Comparison of ENCODE assay signal across 12 cellular contexts in the genomic region with DNA sequence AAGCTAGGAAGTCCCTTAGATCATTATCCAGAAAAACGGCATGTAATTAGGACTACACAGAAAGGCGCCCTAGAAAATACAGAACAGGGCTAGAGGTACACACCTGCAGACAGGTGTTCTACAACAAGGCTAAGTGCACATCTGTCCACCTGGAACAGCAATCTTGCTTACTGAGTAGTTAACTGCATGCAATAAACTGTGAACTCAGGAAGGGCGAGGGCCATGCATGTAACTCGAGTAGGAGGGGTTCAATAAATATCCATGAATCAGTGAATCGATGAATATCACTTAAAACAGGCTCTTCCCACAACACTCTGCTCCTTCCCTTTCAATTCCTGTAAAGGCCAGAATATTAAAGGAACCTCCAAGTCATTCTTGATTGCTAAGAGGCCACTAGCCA. TPM values are rescaled to one million over a fixed set of nuclear protein-coding genes. Genes with fewer than 3 reads are reported as not detected.
DNase-seq lines count a peak whose midpoint lies in the region; ATAC-seq and TF ChIP-seq lines count a peak whose summit lies in the region.
"Had no signal": no experiment of that assay in that cellular context is flagged by ENCODE, and none has a peak within 500 bp of the region (broad histone marks: within the 10 kb centered on the region; RNA-seq: fewer than 3 reads in every experiment).

No MANE protein-coding gene starts in this region.

- no peak for TF ChIP-seq EP300 in suprapubic skin (IDR thresholded peaks at IDR 0.05)

- no peak for TF ChIP-seq CTCF in suprapubic skin (IDR thresholded peaks at IDR 0.05)

- DNase-seq in NCI-H69 (lab: John Stamatoyannopoulos, UW) (peak; percentile 62), suprapubic skin (ENCODE audit: low spot score in 2 of 2) (no peak), NCI-H1092 (lab: John Stamatoyannopoulos, UW) (no peak), AG08395 (ENCODE audit: low spot score) (no peak)
- DNase-seq: CD4-positive, alpha-beta T cell; NCI-H2227 treated with DMSO at 0.1 percent for 48 hours; stimulated activated CD4-positive, alpha-beta T cell treated with anti-CD3 and anti-CD28 coated beads, Interleukin-1b, Interleukin-23, amount 100 ng/mL, for 48 hours; stimulated activated CD8-positive, alpha-beta memory T cell treated with anti-CD3 and anti-CD28 coated beads, Interleukin-4, amount 100 ng/mL, for 48 hours had no signal

- WGBS in suprapubic skin: 64% methylated on average over 5 of the region's 5 CpGs

- H3K27me3 ChIP-seq in duodenal mucosa (ENCODE audit: control insufficient read depth in 1 of 2, insufficient read depth in 2 of 2, low read length in 2 of 2) (no peaks in the 10 kb centered on the region), mucosa of rectum (ENCODE audit: control insufficient read depth in 2 of 2, insufficient read depth in 2 of 2, low read length in 2 of 2) (no peaks in the 10 kb centered on the region), suprapubic skin (no peaks in the 10 kb centered on the region)

- H3K36me3 ChIP-seq in duodenal mucosa (ENCODE audit: control insufficient read depth in 1 of 2, insufficient read depth in 2 of 2, low read length in 2 of 2): no peaks in the 10 kb centered on the region
- H3K36me3 ChIP-seq in mucosa of rectum (ENCODE audit: control insufficient read depth in 2 of 2, insufficient read depth in 2 of 2, low read length in 2 of 2): no peaks in the 10 kb centered on the region
- H3K36me3 ChIP-seq in suprapubic skin: no peaks in the 10 kb centered on the region

- H3K9ac ChIP-seq in duodenal mucosa (ENCODE audit: low read depth in 1 of 2, low read length in 2 of 2) (peak overlapping the region; percentile 10 to 39), mucosa of rectum (ENCODE audit: low read depth in 1 of 2, low read length in 2 of 2) (peak overlapping the region; percentile 38 to 74)

- H3K27ac ChIP-seq in duodenal mucosa (ENCODE audit: low read depth, low read length): peak overlapping the region; percentile 52
- peak overlapping the region; percentile 78 to 87 for H3K27ac ChIP-seq in mucosa of rectum (ENCODE audit: low read depth in 2 of 2, low read length in 2 of 2)
- no peak overlapping the region for H3K27ac ChIP-seq in suprapubic skin

- H3K4me1 ChIP-seq in duodenal mucosa (ENCODE audit: control insufficient read depth in 1 of 2, insufficient read depth in 2 of 2, low read length in 2 of 2): peaks cover 36 to 59% of the 10 kb centered on the region in 2 donors
- peaks cover 34 to 56% of the 10 kb centered on the region in 2 donors for H3K4me1 ChIP-seq in mucosa of rectum (ENCODE audit: control insufficient read depth in 2 of 2, insufficient read depth in 2 of 2, low read length in 2 of 2)
- H3K4me1 ChIP-seq in suprapubic skin: peaks cover 8% of the 10 kb centered on the region

- ATAC-seq in GM19397 (IDR thresholded peaks at IDR 0.05; ENCODE audit: unreplicated experiment): no peak
- ATAC-seq: activated naive CD4-positive, alpha-beta T cell treated with anti-CD3 and anti-CD28 coated beads, Interleukin-2, amount 50 U/mL, for 72 hours had no signal

- H3K9me3 ChIP-seq in duodenal mucosa (ENCODE audit: control insufficient read depth in 1 of 2, low read length in 2 of 2): no peaks in the 10 kb centered on the region
- H3K9me3 ChIP-seq in mucosa of rectum (ENCODE audit: control insufficient read depth in 2 of 2, low read length in 2 of 2): no peaks in the 10 kb centered on the region
- H3K9me3 ChIP-seq in suprapubic skin: no peaks in the 10 kb centered on the region

- H3K4me3 ChIP-seq in duodenal mucosa (ENCODE audit: low read depth in 1 of 2, low read length in 2 of 2): peak overlapping the region; percentile 57 to 58
- peak overlapping the region; percentile 68 to 76 for H3K4me3 ChIP-seq in mucosa of rectum (ENCODE audit: low read length in 2 of 2)
- peak overlapping the region; percentile 27 for H3K4me3 ChIP-seq in suprapubic skin

- no peak for TF ChIP-seq POLR2A in suprapubic skin (IDR thresholded peaks at IDR 0.05)

RNA-seq across cellular contexts. Expression of gene FAM171A1, which starts 22.0 kb away (rescaled TPM):
- total RNA-seq in suprapubic skin: 1 to 10 TPM; 2.8 to 7.0 (median 5.9) TPM
